3 cellular contexts compared by ENCODE assay signal in genomic region chr15:28702427-28702826, GRCh38. TPM values are rescaled to one million over a fixed set of nuclear protein-coding genes. Genes with fewer than 3 reads are reported as not detected.
"Had no signal": no experiment of that assay in that cellular context is flagged by ENCODE, and none has a peak within 500 bp of the region (broad histone marks: within the 10 kb centered on the region; RNA-seq: fewer than 3 reads in every experiment).

No MANE protein-coding gene starts in this region.

RNA-seq across cellular contexts. Expression of gene GOLGA8M, which starts 9.8 kb away (rescaled TPM):
- total RNA-seq: bronchial epithelial cell, WTC11 had no signal
- polyA plus RNA-seq: cardiac muscle cell had no signal
